Comparison of ENCODE assay signal across 24 cellular contexts in the genomic region with DNA sequence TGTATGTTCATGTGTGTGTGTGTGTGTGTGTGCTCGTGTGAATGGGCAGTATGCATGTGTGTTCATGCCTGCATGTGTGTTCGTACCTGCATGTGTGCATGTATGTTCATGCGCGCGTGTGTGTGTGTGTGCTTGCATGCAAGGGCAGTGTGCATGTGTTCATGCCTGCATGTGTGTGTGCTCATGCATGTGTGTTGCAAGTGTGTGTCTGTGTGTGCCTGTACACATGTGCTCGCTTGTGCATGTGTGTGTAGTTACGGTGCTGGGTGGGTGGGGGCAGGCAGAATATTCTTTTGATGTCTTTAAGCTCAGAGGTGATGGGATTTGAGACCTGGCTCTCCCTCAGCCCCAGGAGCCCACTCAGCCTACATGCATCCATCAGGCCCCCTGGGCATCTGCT.
"Had no signal": no experiment of that assay in that cellular context is flagged by ENCODE, and none has a peak within 500 bp of the region (broad histone marks: within the 10 kb centered on the region; RNA-seq: fewer than 3 reads in every experiment).

No MANE protein-coding gene starts in this region.

- H3K36me3 Mint-ChIP-seq: immature natural killer cell; naive thymus-derived CD4-positive, alpha-beta T cell had no signal

- H3K27ac ChIP-seq: dorsolateral prefrontal cortex, esophagus squamous epithelium, neutrophil, right atrium auricular region, sigmoid colon, skin epidermis, stomach, thoracic aorta had no signal

- H3K4me1 Mint-ChIP-seq: immature natural killer cell; naive thymus-derived CD4-positive, alpha-beta T cell; nephron progenitor cell had no signal

- H3K27ac Mint-ChIP-seq: immature natural killer cell, nephron progenitor cell had no signal

- H3K4me3 Mint-ChIP-seq: immature natural killer cell; naive thymus-derived CD4-positive, alpha-beta T cell; nephron progenitor cell had no signal

- H3K4me3 ChIP-seq: dorsolateral prefrontal cortex, esophagus squamous epithelium, lung, right atrium auricular region, sigmoid colon, skin epidermis, stomach, thoracic aorta had no signal

- DNase-seq: cerebellar nuclear complex; cortex of kidney; effector memory CD4-positive, alpha-beta T cell; esophagus squamous epithelium; foreskin fibroblast; immature natural killer cell; left ventricle myocardium superior; mesendoderm; naive thymus-derived CD4-positive, alpha-beta T cell; nephron progenitor cell; sigmoid colon; stimulated activated CD4-positive, alpha-beta T cell treated with anti-CD3 and anti-CD28 coated beads, Interleukin-12 subunit alpha, Interleukin-12 subunit beta, amount 100 ng/mL, for 4 hours; stimulated activated naive CD4-positive, alpha-beta T cell; stomach; substantia nigra; trophoblast cell had no signal

- FAIRE-seq: endometrium, keratinocyte had no signal

- H3K36me3 ChIP-seq: esophagus squamous epithelium, neutrophil, right atrium auricular region, sigmoid colon, stomach, thoracic aorta had no signal

- H3K4me1 ChIP-seq: esophagus squamous epithelium, right atrium auricular region, sigmoid colon, stomach had no signal

- H3K9me3 ChIP-seq: esophagus squamous epithelium, neutrophil, sigmoid colon, thoracic aorta had no signal

- H3K27me3 ChIP-seq: neutrophil, right atrium auricular region had no signal
